1 cellular context compared by ENCODE assay signal in the genomic region with DNA sequence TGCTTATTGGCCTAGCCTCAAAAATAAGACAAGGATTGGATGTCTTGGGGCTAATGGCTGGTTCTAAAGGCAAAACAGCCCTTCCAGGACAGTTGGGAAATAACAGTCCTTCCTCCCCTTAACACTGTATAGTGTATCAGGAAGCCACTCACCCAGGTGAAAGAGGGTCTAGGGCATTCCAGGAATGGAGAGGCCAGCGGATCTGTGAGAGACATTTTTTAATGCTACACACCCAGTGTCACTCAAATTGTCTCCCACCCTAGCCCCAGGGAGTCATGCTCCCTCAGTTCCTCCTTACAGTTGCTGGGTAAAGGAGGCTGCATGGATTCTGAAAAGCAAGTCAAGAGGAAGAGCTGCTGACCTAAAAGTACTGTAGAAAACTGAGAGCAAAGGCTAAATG.
TF ChIP-seq lines count a peak whose summit lies in the region.

No MANE protein-coding gene starts in this region.

TF ChIP-seq in HCT116, 20 proteins besides CTCF, POLR2A, EP300 and RAD21:
- TF ChIP-seq FOSL1 (IDR thresholded peaks at IDR 0.05; ENCODE audit: low read depth) = 0 out of 2 replicates have a peak, but pooled peaks have one; percentile 10
- no peak for TF ChIP-seq EGR1 (IDR thresholded peaks at IDR 0.05; ENCODE audit: low read depth)
- TF ChIP-seq YY1 (IDR thresholded peaks at IDR 0.05; ENCODE audit: extremely low read depth, insufficient replicate concordance, low read depth, low read length) = peak; percentile 74
- 0 out of 2 replicates have a peak, but pooled peaks have one; percentile 38 for TF ChIP-seq SIN3A (IDR thresholded peaks at IDR 0.05; ENCODE audit: low read depth)
- TF ChIP-seq JUND (IDR thresholded peaks at IDR 0.05) = peak; percentile 23; the same call in 1 of the 2 replicates
- TF ChIP-seq SP1 (IDR thresholded peaks at IDR 0.05; ENCODE audit: low read depth) = peak; percentile 62
- TF ChIP-seq CBX3 (IDR thresholded peaks at IDR 0.05; ENCODE audit: low read depth) = peak; percentile 94
- peak; percentile 79 for TF ChIP-seq ZFX (IDR thresholded peaks at IDR 0.05)
- no peak for TF ChIP-seq ZNF274 (IDR thresholded peaks at IDR 0.05; ENCODE audit: low read depth, low read length)
- no peak for TF ChIP-seq EZH2phosphoT487 (IDR thresholded peaks at IDR 0.05; ENCODE audit: borderline replicate concordance)
- TF ChIP-seq ELF1 (IDR thresholded peaks at IDR 0.05; ENCODE audit: borderline replicate concordance, low read depth) = peak; percentile 30; the same call in 1 of the 2 replicates
- TF ChIP-seq, protein P1, sequence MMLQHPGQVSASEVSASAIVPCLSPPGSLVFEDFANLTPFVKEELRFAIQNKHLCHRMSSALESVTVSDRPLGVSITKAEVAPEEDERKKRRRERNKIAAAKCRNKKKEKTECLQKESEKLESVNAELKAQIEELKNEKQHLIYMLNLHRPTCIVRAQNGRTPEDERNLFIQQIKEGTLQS (IDR thresholded peaks at IDR 0.05) = no peak
- TF ChIP-seq, protein P2, sequence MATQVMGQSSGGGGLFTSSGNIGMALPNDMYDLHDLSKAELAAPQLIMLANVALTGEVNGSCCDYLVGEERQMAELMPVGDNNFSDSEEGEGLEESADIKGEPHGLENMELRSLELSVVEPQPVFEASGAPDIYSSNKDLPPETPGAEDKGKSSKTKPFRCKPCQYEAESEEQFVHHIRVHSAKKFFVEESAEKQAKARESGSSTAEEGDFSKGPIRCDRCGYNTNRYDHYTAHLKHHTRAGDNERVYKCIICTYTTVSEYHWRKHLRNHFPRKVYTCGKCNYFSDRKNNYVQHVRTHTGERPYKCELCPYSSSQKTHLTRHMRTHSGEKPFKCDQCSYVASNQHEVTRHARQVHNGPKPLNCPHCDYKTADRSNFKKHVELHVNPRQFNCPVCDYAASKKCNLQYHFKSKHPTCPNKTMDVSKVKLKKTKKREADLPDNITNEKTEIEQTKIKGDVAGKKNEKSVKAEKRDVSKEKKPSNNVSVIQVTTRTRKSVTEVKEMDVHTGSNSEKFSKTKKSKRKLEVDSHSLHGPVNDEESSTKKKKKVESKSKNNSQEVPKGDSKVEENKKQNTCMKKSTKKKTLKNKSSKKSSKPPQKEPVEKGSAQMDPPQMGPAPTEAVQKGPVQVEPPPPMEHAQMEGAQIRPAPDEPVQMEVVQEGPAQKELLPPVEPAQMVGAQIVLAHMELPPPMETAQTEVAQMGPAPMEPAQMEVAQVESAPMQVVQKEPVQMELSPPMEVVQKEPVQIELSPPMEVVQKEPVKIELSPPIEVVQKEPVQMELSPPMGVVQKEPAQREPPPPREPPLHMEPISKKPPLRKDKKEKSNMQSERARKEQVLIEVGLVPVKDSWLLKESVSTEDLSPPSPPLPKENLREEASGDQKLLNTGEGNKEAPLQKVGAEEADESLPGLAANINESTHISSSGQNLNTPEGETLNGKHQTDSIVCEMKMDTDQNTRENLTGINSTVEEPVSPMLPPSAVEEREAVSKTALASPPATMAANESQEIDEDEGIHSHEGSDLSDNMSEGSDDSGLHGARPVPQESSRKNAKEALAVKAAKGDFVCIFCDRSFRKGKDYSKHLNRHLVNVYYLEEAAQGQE (IDR thresholded peaks at IDR 0.05; ENCODE audit: low read depth) = no peak
- TF ChIP-seq, protein P3, sequence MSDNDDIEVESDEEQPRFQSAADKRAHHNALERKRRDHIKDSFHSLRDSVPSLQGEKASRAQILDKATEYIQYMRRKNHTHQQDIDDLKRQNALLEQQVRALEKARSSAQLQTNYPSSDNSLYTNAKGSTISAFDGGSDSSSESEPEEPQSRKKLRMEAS (IDR thresholded peaks at IDR 0.05) = peak; percentile 65
- 0 out of 2 replicates have a peak, but pooled peaks have one; percentile 24 for TF ChIP-seq CEBPB (IDR thresholded peaks at IDR 0.05; ENCODE audit: low read depth)
- TF ChIP-seq, protein P4, sequence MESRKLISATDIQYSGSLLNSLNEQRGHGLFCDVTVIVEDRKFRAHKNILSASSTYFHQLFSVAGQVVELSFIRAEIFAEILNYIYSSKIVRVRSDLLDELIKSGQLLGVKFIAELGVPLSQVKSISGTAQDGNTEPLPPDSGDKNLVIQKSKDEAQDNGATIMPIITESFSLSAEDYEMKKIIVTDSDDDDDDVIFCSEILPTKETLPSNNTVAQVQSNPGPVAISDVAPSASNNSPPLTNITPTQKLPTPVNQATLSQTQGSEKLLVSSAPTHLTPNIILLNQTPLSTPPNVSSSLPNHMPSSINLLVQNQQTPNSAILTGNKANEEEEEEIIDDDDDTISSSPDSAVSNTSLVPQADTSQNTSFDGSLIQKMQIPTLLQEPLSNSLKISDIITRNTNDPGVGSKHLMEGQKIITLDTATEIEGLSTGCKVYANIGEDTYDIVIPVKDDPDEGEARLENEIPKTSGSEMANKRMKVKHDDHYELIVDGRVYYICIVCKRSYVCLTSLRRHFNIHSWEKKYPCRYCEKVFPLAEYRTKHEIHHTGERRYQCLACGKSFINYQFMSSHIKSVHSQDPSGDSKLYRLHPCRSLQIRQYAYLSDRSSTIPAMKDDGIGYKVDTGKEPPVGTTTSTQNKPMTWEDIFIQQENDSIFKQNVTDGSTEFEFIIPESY (IDR thresholded peaks at IDR 0.05; ENCODE audit: extremely low read depth, insufficient replicate concordance, low read length) = no peak
- no peak for TF ChIP-seq EZH2 (IDR thresholded peaks at IDR 0.05)
- peak; percentile 47 for TF ChIP-seq POLR2AphosphoS5 (IDR thresholded peaks at IDR 0.05; ENCODE audit: low read depth, low read length)
- TF ChIP-seq TCF7L2 (IDR thresholded peaks at IDR 0.05; ENCODE audit: borderline replicate concordance, extremely low read depth, insufficient read depth, insufficient read length) = no peak
- peak; percentile 60; the same call in 1 of the 2 replicates for TF ChIP-seq SRF (IDR thresholded peaks at IDR 0.05; ENCODE audit: low read depth)
TF ChIP-seq in HCT116: peak in this region for 12.
